Comparison of ENCODE assay signal across 22 cellular contexts in the genomic region with DNA sequence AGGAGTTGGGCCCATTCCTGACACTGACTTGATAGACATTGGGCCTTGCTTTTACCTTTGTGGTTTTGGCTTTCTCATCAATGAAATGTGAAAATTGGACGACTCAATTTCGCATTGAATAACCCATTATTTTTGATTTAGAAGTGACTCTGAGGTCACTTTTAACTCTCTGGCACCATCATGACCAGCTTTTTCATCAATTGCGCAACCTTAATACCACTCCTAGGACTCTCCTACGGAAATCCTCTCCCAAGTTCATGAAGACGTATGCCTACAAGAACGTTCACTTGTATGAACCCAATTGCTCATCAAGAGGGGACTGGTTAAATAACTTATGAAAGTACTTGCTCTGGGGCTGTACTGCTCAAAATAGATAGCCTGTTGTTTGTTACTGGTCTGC.
A peak's percentile ranks its signal among the peaks of the same experiment; 100 is the strongest.
DNase-seq lines count a peak whose midpoint lies in the region; ATAC-seq, FAIRE-seq and TF ChIP-seq lines count a peak whose summit lies in the region.
"Had no signal": no experiment of that assay in that cellular context is flagged by ENCODE, and none has a peak within 500 bp of the region (broad histone marks: within the 10 kb centered on the region; RNA-seq: fewer than 3 reads in every experiment).

No MANE protein-coding gene starts in this region.

- no peaks in the 10 kb centered on the region for H3K9me3 Mint-ChIP-seq in mesothelial cell of epicardium
- H3K9me3 Mint-ChIP-seq: CD4-positive, alpha-beta T cell; CD8-positive, alpha-beta T cell had no signal

- H2AFZ ChIP-seq in IMR-90 (replicated peaks; ENCODE audit: low read length, poor library complexity) (no peak overlapping the region), K562 (ENCODE audit: low read depth, low read length) (peak overlapping the region; percentile 36; the same call in 1 of the 2 replicates)

- H3K27ac Mint-ChIP-seq in mesothelial cell of epicardium: no peak overlapping the region
- H3K27ac Mint-ChIP-seq: B cell; CD4-positive, alpha-beta T cell; CD8-positive, alpha-beta T cell had no signal

- H3K79me2 ChIP-seq in K562 (ENCODE audit: control insufficient read depth, insufficient read depth, low read length): no peaks in the 10 kb centered on the region

- dilution Hi-C loops in IMR-90 (cut with HindIII; ENCODE audit: low sequenced_read_pairs, unreplicated experiment): no loop called here

- H3K9ac ChIP-seq in IMR-90 (ENCODE audit: low read depth, low read length) (no peak overlapping the region), K562 (ENCODE audit: insufficient read depth in 1 of 2, low read depth in 2 of 2, low read length in 2 of 2) (no peak overlapping the region)
- H3K9ac ChIP-seq: BLaER1 treated with 17β-estradiol and CSF1 and Interleukin-3, amounts not matched to agents 10 nM and 100 nM had no signal

- no peak overlapping the region for H3K4me3 Mint-ChIP-seq in mesothelial cell of epicardium
- H3K4me3 Mint-ChIP-seq: B cell; CD4-positive, alpha-beta T cell; CD8-positive, alpha-beta T cell had no signal

- H3K27me3 ChIP-seq in IMR-90 (ENCODE audit: control insufficient read depth, insufficient read depth, low read length) (no peaks in the 10 kb centered on the region), K562 (ENCODE audit: control insufficient read depth in 2 of 2, insufficient read depth in 2 of 2, low read length in 2 of 2) (no peaks in the 10 kb centered on the region)
- H3K27me3 ChIP-seq: BLaER1 treated with 17β-estradiol and CSF1 and Interleukin-3, amounts not matched to agents 10 nM and 100 nM had no signal

- no peak overlapping the region for H3K27ac ChIP-seq in A549
- no peak overlapping the region for H3K27ac ChIP-seq in IMR-90 (ENCODE audit: insufficient read depth, low read length)
- no peak overlapping the region for H3K27ac ChIP-seq in K562 (ENCODE audit: extremely low read depth, low read depth, low read length)
- H3K27ac ChIP-seq: BLaER1 treated with 17β-estradiol and CSF1 and Interleukin-3, amounts not matched to agents 10 nM and 100 nM; C4-2B had no signal

- POLR2A ChIA-PET in A549 (lab: Yijun Ruan, JAX): no interaction called here
- POLR2A ChIA-PET in IMR-90 (lab: Charles Lee; ENCODE audit: unreplicated experiment): no interaction called here
- POLR2A ChIA-PET in K562 (lab: Yijun Ruan, JAX): interaction anchor here (1.8 to 2.1 kb wide), 3 partner anchors 8 to 13 kb away, joined by 4 to 7 read pairs (median 6); no protein-coding TSS in a partner anchor

- no peak overlapping the region for H2AK5ac ChIP-seq in IMR-90 (ENCODE audit: low read depth, low read length)

- TF ChIP-seq POLR2A in A549 (IDR thresholded peaks at IDR 0.05; ENCODE audit: low read length) (no peak), IMR-90 (IDR thresholded peaks at IDR 0.05; ENCODE audit: low read depth, low read length) (no peak), K562 (conservative IDR thresholded peaks at IDR 0.05) (no peak)

- TF ChIP-seq EP300 in A549 (IDR thresholded peaks at IDR 0.05) (no peak), K562 (IDR thresholded peaks at IDR 0.05; ENCODE audit: low read length) (no peak)

- no peak overlapping the region for H3K56ac ChIP-seq in IMR-90 (ENCODE audit: extremely low read depth, insufficient read depth, low read length)

- TF ChIP-seq CTCF in A549 (IDR thresholded peaks at IDR 0.05) (no peak), IMR-90 (conservative IDR thresholded peaks at IDR 0.05; ENCODE audit: low read depth, low read length) (no peak), K562 (IDR thresholded peaks at IDR 0.05 in 2 of 3, conservative IDR thresholded peaks at IDR 0.05 in 1 of 3; ENCODE audit: insufficient read depth in 2 of 3, low read depth in 1 of 3, low read length in 3 of 3) (no peak), mesothelial cell of epicardium (IDR thresholded peaks at IDR 0.05; ENCODE audit: unreplicated experiment) (no peak)

- H4K20me1 ChIP-seq in IMR-90 (ENCODE audit: insufficient read depth, low read length) (no peaks in the 10 kb centered on the region), K562 (replicated peaks; ENCODE audit: control insufficient read depth, insufficient read depth, low read length) (no peaks in the 10 kb centered on the region)
- H4K20me1 ChIP-seq: BLaER1 treated with 17β-estradiol and CSF1 and Interleukin-3, amounts not matched to agents 10 nM and 100 nM had no signal

- intact Hi-C loops in IMR-90 (cut with micrococcal nuclease): no loop called here
- intact Hi-C loops in K562 (cut with micrococcal nuclease): no loop called here

- CTCF ChIA-PET in A549 (lab: Yijun Ruan, JAX): interaction anchor here (1.0 kb wide), 2 partner anchors 10 to 11 kb away, joined by 3 to 5 read pairs; no protein-coding TSS in a partner anchor
- CTCF ChIA-PET in IMR-90 (lab: Yijun Ruan, JAX): no interaction called here
- CTCF ChIA-PET in K562 (lab: Yijun Ruan, JAX; ENCODE audit: low intra/inter-chr PET ratio): no interaction called here

- no TSS peak for BruUV-seq in IMR-90 (replicated peaks; lab: Mats Ljungman, UMichigan)
- no TSS peak for BruUV-seq in K562 (replicated peaks; lab: Mats Ljungman, UMichigan)

- WGBS in A549 (ENCODE audit: missing lambda C conversion rate): 47% methylated on average over 6 of the region's 6 CpGs
- 0% methylated on average over 1 of the region's 6 CpGs; no CpG with 5 or more reads in 1 of the 2 experiments for WGBS in IMR-90 (ENCODE audit: extremely low coverage in 2 of 2, insufficient read length in 1 of 2), 2 experiments
- WGBS in K562 (ENCODE audit: insufficient coverage, low coverage, missing lambda C conversion rate): 36% methylated on average over 6 of the region's 6 CpGs

- no peak overlapping the region for H4K8ac ChIP-seq in IMR-90 (ENCODE audit: low read depth in 2 of 2, low read length in 2 of 2)

- H3K4me1 Mint-ChIP-seq in mesothelial cell of epicardium: no peaks in the 10 kb centered on the region
- H3K4me1 Mint-ChIP-seq: B cell had no signal

- no peaks in the 10 kb centered on the region for H3K79me1 ChIP-seq in IMR-90 (ENCODE audit: low read depth in 1 of 2, low read length in 2 of 2)

- no peak overlapping the region for H2BK15ac ChIP-seq in IMR-90 (ENCODE audit: low read depth, low read length)

- H2AK9ac ChIP-seq in IMR-90 (replicated peaks; ENCODE audit: low read depth, low read length, poor library complexity): no peak overlapping the region

- no peak overlapping the region for H3K4ac ChIP-seq in IMR-90 (ENCODE audit: low read depth, low read length)

- TF ChIP-seq RAD21 in A549 (conservative IDR thresholded peaks at IDR 0.05 in 1 of 2, IDR thresholded peaks at IDR 0.05 in 1 of 2): no peak
- TF ChIP-seq RAD21 in IMR-90 (IDR thresholded peaks at IDR 0.05; ENCODE audit: low read length): no peak
- no peak for TF ChIP-seq RAD21 in K562 (CRISPR knock-in tag; conservative IDR thresholded peaks at IDR 0.05 in 1 of 2, IDR thresholded peaks at IDR 0.05 in 1 of 2)

- H3K4me3 ChIP-seq in A549: no peak overlapping the region
- H3K4me3 ChIP-seq in IMR-90 (ENCODE audit: insufficient read depth, low read depth, low read length): no peak overlapping the region
- H3K4me3 ChIP-seq in K562: no peak overlapping the region
- H3K4me3 ChIP-seq: BLaER1 treated with 17β-estradiol and CSF1 and Interleukin-3, amounts not matched to agents 10 nM and 100 nM had no signal

- H3K4me1 ChIP-seq in A549: no peaks in the 10 kb centered on the region
- H3K4me1 ChIP-seq in IMR-90 (ENCODE audit: control insufficient read depth, insufficient read depth, low read length): no peaks in the 10 kb centered on the region
- peaks cover 0 to 12% of the 10 kb centered on the region in 2 experiments; a peak in 2 of 5 replicates for H3K4me1 ChIP-seq in K562 (replicated peaks in 1 of 2; ENCODE audit: control insufficient read depth in 2 of 2, insufficient read depth in 2 of 2, low read length in 2 of 2)
- H3K4me1 ChIP-seq: Caco-2 had no signal

- ATAC-seq in A549 (no peak), IMR-90 (ENCODE audit: low read depth) (no peak), K562 (no peak), esophagus mucosa (no peak)
- ATAC-seq: CD8-positive, alpha-beta T cell had no signal

- H3K36me3 Mint-ChIP-seq in mesothelial cell of epicardium: no peaks in the 10 kb centered on the region
- H3K36me3 Mint-ChIP-seq: CD8-positive, alpha-beta T cell had no signal

- H4K5ac ChIP-seq in IMR-90 (ENCODE audit: low read depth, low read length): no peak overlapping the region

- no peak overlapping the region for H3K14ac ChIP-seq in IMR-90 (replicated peaks; ENCODE audit: low read depth, low read length)

- H3K23ac ChIP-seq in IMR-90 (ENCODE audit: low read depth, low read length): no peak overlapping the region

- H3K9me3 ChIP-seq in A549 (no peaks in the 10 kb centered on the region), IMR-90 (ENCODE audit: control insufficient read depth, insufficient read depth, low read length) (no peaks in the 10 kb centered on the region), K562 (replicated peaks; ENCODE audit: control insufficient read depth, insufficient read depth, low read depth, low read length) (no peaks in the 10 kb centered on the region)
- H3K9me3 ChIP-seq: BLaER1 treated with 17β-estradiol and CSF1 and Interleukin-3, amounts not matched to agents 10 nM and 100 nM; Caco-2 had no signal

- H3K4me2 ChIP-seq in A549: no peak overlapping the region
- H3K4me2 ChIP-seq in IMR-90 (ENCODE audit: low read depth, low read length): no peak overlapping the region
- H3K4me2 ChIP-seq in K562 (ENCODE audit: insufficient read depth, low read length): no peak overlapping the region; the same call in 1 of the 2 replicates
- H3K4me2 ChIP-seq: BLaER1 treated with 17β-estradiol and CSF1 and Interleukin-3, amounts not matched to agents 10 nM and 100 nM had no signal

- H3K36me3 ChIP-seq in IMR-90 (ENCODE audit: control insufficient read depth, insufficient read depth, low read length) (no peaks in the 10 kb centered on the region), K562 (ENCODE audit: control insufficient read depth, insufficient read depth, low read length) (no peaks in the 10 kb centered on the region)
- H3K36me3 ChIP-seq: BLaER1 treated with 17β-estradiol and CSF1 and Interleukin-3, amounts not matched to agents 10 nM and 100 nM had no signal

- H3K9me1 ChIP-seq in IMR-90 (ENCODE audit: insufficient read depth, low read length): no peaks in the 10 kb centered on the region
- H3K9me1 ChIP-seq in K562 (ENCODE audit: control insufficient read depth, insufficient read depth, low read length): no peaks in the 10 kb centered on the region

- FAIRE-seq in A549 (lab: Jason Lieb, UNC) (no peak), K562 (lab: Jason Lieb, UNC) (no peak)
- FAIRE-seq: A204.1, D721Med, G401.6, GM12891, GM19239 had no signal

- no peak overlapping the region for H2BK120ac ChIP-seq in IMR-90 (ENCODE audit: low read depth, low read length)

- no peak for DNase-seq in A549 (ENCODE audit: low read depth in 1 of 2, low spot score in 1 of 2)
- no peak for DNase-seq in IMR-90
- no peak for DNase-seq in K562 (ENCODE audit: extremely low read depth in 1 of 4, low spot score in 3 of 4)
- DNase-seq in activated CD4-positive, alpha-beta T cell treated with anti-CD3 and anti-CD28 coated beads, Interleukin-2, amount 50 U/mL, for 1 hour: no peak
- no peak for DNase-seq in mesothelial cell of epicardium (ENCODE audit: low spot score in 2 of 2, unreplicated experiment in 2 of 2)
- DNase-seq: 8988T; AML-193; Calu3; CD4-positive, alpha-beta T cell; CD8-positive, alpha-beta T cell; DMS79 treated with DMSO at 0.1 percent for 48 hours; GF-D8 had no signal

- H4K91ac ChIP-seq in IMR-90 (ENCODE audit: insufficient read depth, low read depth, low read length): no peak overlapping the region

- no peak overlapping the region for H2BK5ac ChIP-seq in IMR-90 (ENCODE audit: low read depth, low read length, poor library complexity, severe bottlenecking)

- H2BK20ac ChIP-seq in IMR-90 (ENCODE audit: low read depth, low read length): no peak overlapping the region

- peaks cover 3% of the 10 kb centered on the region for H3K27me3 Mint-ChIP-seq in mesothelial cell of epicardium (ENCODE audit: low read depth)

- no peak overlapping the region for H3K18ac ChIP-seq in IMR-90 (ENCODE audit: low read depth, low read length)

- in situ Hi-C loops in IMR-90 (cut with MboI; ENCODE audit: low sequenced_read_pairs) (no loop called here), K562 (cut with MboI) (no loop called here)
